Comparison of ENCODE assay signal across 1 cellular context in genomic region chr16:4494746-4495490, GRCh38.
TF ChIP-seq lines count a peak whose summit lies in the region.

No MANE protein-coding gene starts in this region.

TF ChIP-seq in H1, 55 proteins besides CTCF, POLR2A, EP300 and RAD21:
- no peak for TF ChIP-seq NRF1 (IDR thresholded peaks at IDR 0.05; ENCODE audit: low read depth, low read length)
- TF ChIP-seq KDM4A (IDR thresholded peaks at IDR 0.05; ENCODE audit: low read depth, low read length, severe bottlenecking), result no peak
- no peak for TF ChIP-seq HDAC6 (IDR thresholded peaks at IDR 0.05; ENCODE audit: low read depth, low read length)
- TF ChIP-seq TBP (IDR thresholded peaks at IDR 0.05; ENCODE audit: low read depth, low read length), result no peak
- TF ChIP-seq KDM5A (IDR thresholded peaks at IDR 0.05; ENCODE audit: low read length), result no peak
- TF ChIP-seq ASH2L (IDR thresholded peaks at IDR 0.05; ENCODE audit: low read length), result no peak
- TF ChIP-seq JUND (IDR thresholded peaks at IDR 0.05; ENCODE audit: low read length), result no peak
- no peak for TF ChIP-seq CHD7 (IDR thresholded peaks at IDR 0.05; ENCODE audit: insufficient replicate concordance, low read length)
- no peak for TF ChIP-seq ATF3 (IDR thresholded peaks at IDR 0.05; ENCODE audit: insufficient read depth, low read depth, low read length)
- TF ChIP-seq YY1 (IDR thresholded peaks at IDR 0.05; ENCODE audit: low read depth, low read length), result no peak
- no peak for TF ChIP-seq RXRA (IDR thresholded peaks at IDR 0.05; ENCODE audit: insufficient read depth, low read depth, low read length)
- TF ChIP-seq EZH2 (IDR thresholded peaks at IDR 0.05; ENCODE audit: low read depth, low read length, severe bottlenecking), result no peak
- TF ChIP-seq CBX8 (IDR thresholded peaks at IDR 0.05; ENCODE audit: borderline replicate concordance, low read depth, low read length), result no peak
